ENCODE assay signal across 1 cellular context in the genomic region with DNA sequence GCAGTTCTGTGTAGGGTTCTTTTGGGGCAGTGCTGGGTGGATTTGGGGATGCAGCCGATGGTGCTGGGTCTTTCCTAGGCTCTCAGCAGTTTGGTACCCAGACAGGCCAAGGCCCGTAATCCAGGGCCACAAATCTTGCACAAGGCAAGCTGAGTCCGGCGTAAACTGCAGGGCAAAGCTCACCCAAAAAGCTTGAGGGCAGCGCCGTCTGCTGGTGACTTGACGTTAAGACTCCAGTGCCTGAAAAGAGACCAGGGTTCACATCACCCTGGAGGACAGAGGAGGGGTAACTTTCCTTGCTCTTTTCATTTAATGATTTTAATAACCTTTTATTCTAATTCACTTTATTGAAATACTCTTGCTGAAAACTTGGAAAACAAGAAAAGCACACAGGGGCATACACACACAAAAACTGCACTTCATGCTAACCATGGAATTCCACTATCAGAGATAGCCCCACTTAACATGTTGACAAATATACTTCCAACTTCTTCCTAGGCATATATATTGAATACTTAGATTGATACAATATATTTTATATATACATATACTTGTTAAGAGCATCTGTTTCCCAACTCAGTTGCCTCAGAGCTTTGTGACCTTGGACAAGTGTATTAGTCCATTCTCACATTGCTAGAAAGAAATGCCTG.
TF ChIP-seq lines count a peak whose summit lies in the region.

No MANE protein-coding gene starts in this region.

TF ChIP-seq in endothelial cell of umbilical vein, 7 proteins besides CTCF, POLR2A, EP300 and RAD21 (continued from another document):
- TF ChIP-seq MYC (IDR thresholded peaks at IDR 0.05; ENCODE audit: low read depth, low read length) (no peak), FOS (IDR thresholded peaks at IDR 0.05; ENCODE audit: borderline replicate concordance, insufficient read depth, low read length) (no peak)
